12 cellular contexts compared by ENCODE assay signal in genomic region chr17:63828936-63829335, GRCh38. TPM values are rescaled to one million over a fixed set of nuclear protein-coding genes. Genes with fewer than 3 reads are reported as not detected.
DNase-seq lines count a peak whose midpoint lies in the region; ATAC-seq and TF ChIP-seq lines count a peak whose summit lies in the region.
"Had no signal": no experiment of that assay in that cellular context is flagged by ENCODE, and none has a peak within 500 bp of the region (broad histone marks: within the 10 kb centered on the region; RNA-seq: fewer than 3 reads in every experiment).

No MANE protein-coding gene starts in this region.

- in situ Hi-C loops in Panc1 (cut with HindIII; ENCODE audit: low pct_unique_long_range_greater_than_20kb, low sequenced_read_pairs) (no loop called here), HAP-1 (cut with MboI; ENCODE audit: low sequenced_read_pairs) (no loop called here)

- CTCF ChIA-PET in Panc1 (lab: Charles Lee), result no interaction called here

- no peaks in the 10 kb centered on the region for H3K9me3 ChIP-seq in Panc1 (ENCODE audit: control insufficient read depth, insufficient read depth, low read depth, low read length)
- H3K9me3 ChIP-seq in HAP-1, result no peaks in the 10 kb centered on the region

- peak overlapping the region; percentile 100 for H3K27ac Mint-ChIP-seq in stimulated activated effector memory CD8-positive, alpha-beta T cell treated with anti-CD3 and anti-CD28 coated beads, Interleukin-12 subunit alpha, Interleukin-12 subunit beta, amount 100 ng/mL, for 72 hours

- BruUV-seq in Panc1 (replicated peaks; lab: Mats Ljungman, UMichigan), result no TSS peak

- ATAC-seq in activated T-cell treated with anti-CD3 and anti-CD28 coated beads, Interleukin-2, amount 50 U/mL, for 4 hours, result no peak
- ATAC-seq in Panc1 (no peak), GM19395 (IDR thresholded peaks at IDR 0.05; ENCODE audit: unreplicated experiment) (no peak)
- no peak for ATAC-seq in stimulated activated effector memory CD8-positive, alpha-beta T cell treated with anti-CD3 and anti-CD28 coated beads, Interleukin-12 subunit alpha, Interleukin-12 subunit beta, amount 100 ng/mL, for 72 hours
- ATAC-seq: activated naive CD4-positive, alpha-beta T cell treated with anti-CD3 and anti-CD28 coated beads, Interleukin-2, amount 50 U/mL, for 72 hours; left cardiac atrium; sciatic nerve had no signal

- no peaks in the 10 kb centered on the region for H3K9me3 Mint-ChIP-seq in activated T-cell treated with anti-CD3 and anti-CD28 coated beads, Interleukin-2, amount 50 U/mL, for 4 hours
- no peaks in the 10 kb centered on the region for H3K9me3 Mint-ChIP-seq in stimulated activated effector memory CD8-positive, alpha-beta T cell treated with anti-CD3 and anti-CD28 coated beads, Interleukin-12 subunit alpha, Interleukin-12 subunit beta, amount 100 ng/mL, for 72 hours
- H3K9me3 Mint-ChIP-seq: activated naive CD4-positive, alpha-beta T cell treated with anti-CD3 and anti-CD28 coated beads, Interleukin-2, amount 50 U/mL, for 72 hours had no signal

- no peaks in the 10 kb centered on the region for H3K27me3 ChIP-seq in Panc1 (ENCODE audit: control insufficient read depth, insufficient read depth, low read length)
- no peaks in the 10 kb centered on the region for H3K27me3 ChIP-seq in HAP-1 (ENCODE audit: low read depth)

- peak overlapping the region; percentile 99 for H3K4me3 Mint-ChIP-seq in activated T-cell treated with anti-CD3 and anti-CD28 coated beads, Interleukin-2, amount 50 U/mL, for 4 hours
- peak overlapping the region; percentile 91 for H3K4me3 Mint-ChIP-seq in stimulated activated effector memory CD8-positive, alpha-beta T cell treated with anti-CD3 and anti-CD28 coated beads, Interleukin-12 subunit alpha, Interleukin-12 subunit beta, amount 100 ng/mL, for 72 hours

- H3K27ac ChIP-seq in Panc1 (ENCODE audit: low read length), result 0 out of 2 replicates have a peak overlapping the region, but pooled peaks have one; percentile 95

- H3K4me3 ChIP-seq in Panc1 (ENCODE audit: low read depth in 2 of 2, low read length in 2 of 2), result peak overlapping the region in 1 of 2 experiments; percentile 96; a peak in 1 of 4 replicates
- H3K4me3 ChIP-seq in epithelial cell of esophagus (ENCODE audit: low read length), result peak overlapping the region; percentile 88
- no peak overlapping the region for H3K4me3 ChIP-seq in HAP-1

- no peak for DNase-seq in activated T-cell treated with anti-CD3 and anti-CD28 coated beads, Interleukin-2, amount 50 U/mL, for 4 hours
- DNase-seq in activated T-cell treated with anti-CD3 and anti-CD28 coated beads, Interleukin-2, amount 50 U/mL, for 1 hour, result no peak
- DNase-seq in Panc1 (ENCODE audit: low read depth, low spot score), result no peak
- no peak for DNase-seq in epithelial cell of esophagus (ENCODE audit: low read depth)
- no peak for DNase-seq in stimulated activated effector memory CD8-positive, alpha-beta T cell treated with anti-CD3 and anti-CD28 coated beads, Interleukin-12 subunit alpha, Interleukin-12 subunit beta, amount 100 ng/mL, for 72 hours (ENCODE audit: low spot score in 2 of 2)
- DNase-seq in NCI-H2107 treated with DMSO at 0.1 percent for 48 hours (lab: John Stamatoyannopoulos, UW; ENCODE audit: unreplicated experiment), result no peak
- no peak for DNase-seq in HAP-1 (ENCODE audit: low spot score in 2 of 2)
- DNase-seq: left cardiac atrium, NCI-H69 had no signal

- peaks cover 66% of the 10 kb centered on the region for H3K36me3 Mint-ChIP-seq in activated T-cell treated with anti-CD3 and anti-CD28 coated beads, Interleukin-2, amount 50 U/mL, for 4 hours (ENCODE audit: insufficient read depth)
- H3K36me3 Mint-ChIP-seq in stimulated activated effector memory CD8-positive, alpha-beta T cell treated with anti-CD3 and anti-CD28 coated beads, Interleukin-12 subunit alpha, Interleukin-12 subunit beta, amount 100 ng/mL, for 72 hours, result peaks cover 99% of the 10 kb centered on the region

- H3K4me1 Mint-ChIP-seq in activated T-cell treated with anti-CD3 and anti-CD28 coated beads, Interleukin-2, amount 50 U/mL, for 4 hours (ENCODE audit: low read depth), result peaks cover 74% of the 10 kb centered on the region
- peaks cover 89% of the 10 kb centered on the region for H3K4me1 Mint-ChIP-seq in stimulated activated effector memory CD8-positive, alpha-beta T cell treated with anti-CD3 and anti-CD28 coated beads, Interleukin-12 subunit alpha, Interleukin-12 subunit beta, amount 100 ng/mL, for 72 hours

- intact Hi-C loops in Panc1 (cut with micrococcal nuclease; ENCODE audit: unreplicated experiment), result no loop called here

- POLR2A ChIA-PET in Panc1 (lab: Charles Lee), result interaction anchor here (0.6 to 0.7 kb wide), 2 partner anchors 10 to 38 kb away, joined by 3 read pairs; no protein-coding TSS in a partner anchor

- H3K4me1 ChIP-seq in Panc1 (ENCODE audit: control insufficient read depth, insufficient read depth, low read length) (peaks cover 13% of the 10 kb centered on the region), HAP-1 (peaks cover 6% of the 10 kb centered on the region)

- TF ChIP-seq CTCF in Panc1 (IDR thresholded peaks at IDR 0.05) (no peak), epithelial cell of esophagus (IDR thresholded peaks at IDR 0.05; ENCODE audit: insufficient read depth, low read depth, low read length, missing control alignments) (no peak)

- H3K27me3 Mint-ChIP-seq in activated T-cell treated with anti-CD3 and anti-CD28 coated beads, Interleukin-2, amount 50 U/mL, for 4 hours (ENCODE audit: low read depth), result no peaks in the 10 kb centered on the region

- peaks cover 45% of the 10 kb centered on the region for H3K36me3 ChIP-seq in Panc1 (ENCODE audit: control insufficient read depth, insufficient read depth, low read length)
- peaks cover 79% of the 10 kb centered on the region for H3K36me3 ChIP-seq in HAP-1 (replicated peaks)

RNA-seq across cellular contexts. Expression of gene FTSJ3, which starts 1.5 kb away (rescaled TPM):
- total RNA-seq in activated T-cell treated with anti-CD3 and anti-CD28 coated beads, Interleukin-2, amount 50 U/mL, for 4 hours, result 100 to 1,000 TPM; 123 to 169 (median 157) TPM
- 41.3 TPM for total RNA-seq in Panc1 (2021; ENCODE audit: unreplicated experiment)
- polyA plus RNA-seq in Panc1 (2012; ENCODE audit: insufficient read length), result 31.1 TPM

RNA-seq across cellular contexts. Expression of gene PSMC5, which starts 1.7 kb away (rescaled TPM):
- 100 to 1,000 TPM; 272 to 298 (median 280) TPM for total RNA-seq in activated T-cell treated with anti-CD3 and anti-CD28 coated beads, Interleukin-2, amount 50 U/mL, for 4 hours
- 145 TPM for total RNA-seq in Panc1 (2021; ENCODE audit: unreplicated experiment)
- 223 TPM for polyA plus RNA-seq in Panc1 (2012; ENCODE audit: insufficient read length)

RNA-seq across cellular contexts. Expression of gene SMARCD2, which starts 13.5 kb away (rescaled TPM):
- 10 to 100 TPM; 81.4 to 87.9 (median 83.8) TPM for total RNA-seq in activated T-cell treated with anti-CD3 and anti-CD28 coated beads, Interleukin-2, amount 50 U/mL, for 4 hours
- 59.4 TPM for total RNA-seq in Panc1 (2021; ENCODE audit: unreplicated experiment)
- 48.7 TPM for polyA plus RNA-seq in Panc1 (2012; ENCODE audit: insufficient read length)

RNA-seq across cellular contexts. Expression of gene CSH2, which starts 44.5 kb away (rescaled TPM):
- total RNA-seq in activated T-cell treated with anti-CD3 and anti-CD28 coated beads, Interleukin-2, amount 50 U/mL, for 4 hours, result not detected
- not detected for total RNA-seq in Panc1 (2021; ENCODE audit: unreplicated experiment)
- 0.30 TPM for polyA plus RNA-seq in Panc1 (2012; ENCODE audit: insufficient read length)
- total RNA-seq: left cardiac atrium, sciatic nerve had no signal

RNA-seq across cellular contexts. Expression of gene GH2, which starts 52.8 kb away (rescaled TPM):
- not detected for total RNA-seq in activated T-cell treated with anti-CD3 and anti-CD28 coated beads, Interleukin-2, amount 50 U/mL, for 4 hours
- total RNA-seq in Panc1 (2021; ENCODE audit: unreplicated experiment), result not detected
- not detected for polyA plus RNA-seq in Panc1 (2012; ENCODE audit: insufficient read length)
- total RNA-seq: activated naive CD4-positive, alpha-beta T cell treated with anti-CD3 and anti-CD28 coated beads, Interleukin-2, amount 50 U/mL, for 72 hours; left cardiac atrium; sciatic nerve had no signal
